12 cellular contexts compared by ENCODE assay signal in genomic region chr3:71173421-71173975, GRCh38.
DNase-seq lines count a peak whose midpoint lies in the region; ATAC-seq lines count a peak whose summit lies in the region.
"Had no signal": no experiment of that assay in that cellular context is flagged by ENCODE, and none has a peak within 500 bp of the region (broad histone marks: within the 10 kb centered on the region; RNA-seq: fewer than 3 reads in every experiment).

No MANE protein-coding gene starts in this region.

- WGBS in right cardiac atrium = 38% methylated on average over 1 of the region's 1 CpG

- no peaks in the 10 kb centered on the region for H3K9me3 ChIP-seq in right cardiac atrium (ENCODE audit: control insufficient read depth, low read length)

- no peak overlapping the region for H3K4me3 ChIP-seq in right cardiac atrium (ENCODE audit: low read length)

- POLR2A ChIA-PET in activated naive CD8-positive, alpha-beta T cell treated with anti-CD3 and anti-CD28 coated beads, Interleukin-2, amount 10 ng/mL, durations not matched to agents 7 days and 5 days (lab: Charles Lee) = no interaction called here

- intact Hi-C loops in right cardiac atrium (cut with DNase I) = no loop called here

- no peaks in the 10 kb centered on the region for H3K27me3 ChIP-seq in right cardiac atrium (ENCODE audit: control insufficient read depth, insufficient read depth)

- no peak for DNase-seq in activated T-cell treated with anti-CD3 and anti-CD28 coated beads, Interleukin-2, amount 50 U/mL, for 24 hours
- no peak for DNase-seq in activated T-cell treated with anti-CD3 and anti-CD28 coated beads, Interleukin-2, amount 50 U/mL, for 1 hour
- DNase-seq in activated naive CD8-positive, alpha-beta T cell treated with anti-CD3 and anti-CD28 coated beads, Interleukin-2, amount 10 ng/mL, durations not matched to agents 7 days and 5 days = no peak
- DNase-seq in right cardiac atrium (no peak), stromal cell of bone marrow (ENCODE audit: low read depth) (peak; percentile 95)
- DNase-seq: NCI-H187 treated with DMSO at 0.1 percent for 48 hours; stimulated activated naive CD4-positive, alpha-beta T cell; SW 1271 had no signal

- no peak for ATAC-seq in activated naive CD8-positive, alpha-beta T cell treated with anti-CD3 and anti-CD28 coated beads, Interleukin-2, amount 10 ng/mL, durations not matched to agents 7 days and 5 days (ENCODE audit: low read depth)
- peak; percentile 47 to 53 for ATAC-seq in right cardiac atrium
- ATAC-seq in GM19452 (IDR thresholded peaks at IDR 0.05; ENCODE audit: unreplicated experiment) = no peak
- no peak for ATAC-seq in HG02798 (IDR thresholded peaks at IDR 0.05; ENCODE audit: poor library complexity, unreplicated experiment)
- no peak for ATAC-seq in HG03521 (IDR thresholded peaks at IDR 0.05; ENCODE audit: unreplicated experiment)

- no peaks in the 10 kb centered on the region for H3K4me1 ChIP-seq in right cardiac atrium (ENCODE audit: control insufficient read depth, insufficient read depth, low read length)

- H3K27me3 Mint-ChIP-seq in activated T-cell treated with anti-CD3 and anti-CD28 coated beads, Interleukin-2, amount 50 U/mL, for 24 hours = no peaks in the 10 kb centered on the region
- H3K27me3 Mint-ChIP-seq in activated naive CD8-positive, alpha-beta T cell treated with anti-CD3 and anti-CD28 coated beads, Interleukin-2, amount 10 ng/mL, durations not matched to agents 7 days and 5 days = no peaks in the 10 kb centered on the region

- H3K27ac Mint-ChIP-seq in activated T-cell treated with anti-CD3 and anti-CD28 coated beads, Interleukin-2, amount 50 U/mL, for 24 hours = peak overlapping the region; percentile 39
- peak overlapping the region; percentile 23 for H3K27ac Mint-ChIP-seq in activated naive CD8-positive, alpha-beta T cell treated with anti-CD3 and anti-CD28 coated beads, Interleukin-2, amount 10 ng/mL, durations not matched to agents 7 days and 5 days

- no peak overlapping the region for H3K4me3 Mint-ChIP-seq in activated T-cell treated with anti-CD3 and anti-CD28 coated beads, Interleukin-2, amount 50 U/mL, for 24 hours
- no peak overlapping the region for H3K4me3 Mint-ChIP-seq in activated naive CD8-positive, alpha-beta T cell treated with anti-CD3 and anti-CD28 coated beads, Interleukin-2, amount 10 ng/mL, durations not matched to agents 7 days and 5 days
- H3K4me3 Mint-ChIP-seq: nephron had no signal

- no peaks in the 10 kb centered on the region for H3K9me3 Mint-ChIP-seq in activated T-cell treated with anti-CD3 and anti-CD28 coated beads, Interleukin-2, amount 50 U/mL, for 24 hours
- H3K9me3 Mint-ChIP-seq in activated naive CD8-positive, alpha-beta T cell treated with anti-CD3 and anti-CD28 coated beads, Interleukin-2, amount 10 ng/mL, durations not matched to agents 7 days and 5 days = no peaks in the 10 kb centered on the region
- H3K9me3 Mint-ChIP-seq: nephron had no signal

- H3K36me3 Mint-ChIP-seq in activated T-cell treated with anti-CD3 and anti-CD28 coated beads, Interleukin-2, amount 50 U/mL, for 24 hours (ENCODE audit: low read depth) = peaks cover 89% of the 10 kb centered on the region
- H3K36me3 Mint-ChIP-seq in activated naive CD8-positive, alpha-beta T cell treated with anti-CD3 and anti-CD28 coated beads, Interleukin-2, amount 10 ng/mL, durations not matched to agents 7 days and 5 days = peaks cover 34% of the 10 kb centered on the region

- no peak overlapping the region for H3K27ac ChIP-seq in right cardiac atrium (ENCODE audit: low read length)

- peaks cover 70% of the 10 kb centered on the region for H3K4me1 Mint-ChIP-seq in activated T-cell treated with anti-CD3 and anti-CD28 coated beads, Interleukin-2, amount 50 U/mL, for 24 hours (ENCODE audit: low read depth)
- H3K4me1 Mint-ChIP-seq in activated naive CD8-positive, alpha-beta T cell treated with anti-CD3 and anti-CD28 coated beads, Interleukin-2, amount 10 ng/mL, durations not matched to agents 7 days and 5 days = peaks cover 9% of the 10 kb centered on the region

Comparison
In these comparisons a context has a peak if more than half of its experiments do, and no peak if none do; other contexts are left out.
1. ATAC-seq: peak in right cardiac atrium (2 of 2); none in activated naive CD8-positive, alpha-beta T cell treated with anti-CD3 and anti-CD28 coated beads, Interleukin-2, amount 10 ng/mL, durations not matched to agents 7 days and 5 days (single experiment), GM19452 (single experiment), HG02798 (single experiment) and HG03521 (single experiment).